In the genomic region with DNA sequence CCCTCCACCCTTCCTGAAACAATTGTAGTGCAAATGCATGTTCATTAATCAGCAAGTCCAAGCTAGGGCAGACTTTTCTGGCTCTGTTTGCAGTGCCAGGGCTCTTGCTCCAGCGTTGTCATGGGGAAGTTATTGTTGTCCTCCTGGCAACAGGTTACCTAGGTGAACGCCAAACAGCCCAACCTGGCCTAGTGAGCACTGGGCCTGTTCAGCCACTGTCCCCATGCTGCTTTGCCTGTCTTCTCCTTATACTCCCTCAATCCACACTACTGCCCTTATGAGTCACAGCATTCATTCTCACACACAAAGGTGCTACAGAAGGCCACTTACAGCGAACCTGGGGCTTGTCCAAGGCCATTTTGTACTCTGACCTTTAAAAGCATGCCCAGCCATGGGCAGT, we compare ENCODE assay signal across 1 cellular context.
TF ChIP-seq lines count a peak whose summit lies in the region.

No MANE protein-coding gene starts in this region.

TF ChIP-seq in GM23338, 12 proteins besides CTCF, POLR2A, EP300 and RAD21 (continued from another document):
- TF ChIP-seq, protein P1, sequence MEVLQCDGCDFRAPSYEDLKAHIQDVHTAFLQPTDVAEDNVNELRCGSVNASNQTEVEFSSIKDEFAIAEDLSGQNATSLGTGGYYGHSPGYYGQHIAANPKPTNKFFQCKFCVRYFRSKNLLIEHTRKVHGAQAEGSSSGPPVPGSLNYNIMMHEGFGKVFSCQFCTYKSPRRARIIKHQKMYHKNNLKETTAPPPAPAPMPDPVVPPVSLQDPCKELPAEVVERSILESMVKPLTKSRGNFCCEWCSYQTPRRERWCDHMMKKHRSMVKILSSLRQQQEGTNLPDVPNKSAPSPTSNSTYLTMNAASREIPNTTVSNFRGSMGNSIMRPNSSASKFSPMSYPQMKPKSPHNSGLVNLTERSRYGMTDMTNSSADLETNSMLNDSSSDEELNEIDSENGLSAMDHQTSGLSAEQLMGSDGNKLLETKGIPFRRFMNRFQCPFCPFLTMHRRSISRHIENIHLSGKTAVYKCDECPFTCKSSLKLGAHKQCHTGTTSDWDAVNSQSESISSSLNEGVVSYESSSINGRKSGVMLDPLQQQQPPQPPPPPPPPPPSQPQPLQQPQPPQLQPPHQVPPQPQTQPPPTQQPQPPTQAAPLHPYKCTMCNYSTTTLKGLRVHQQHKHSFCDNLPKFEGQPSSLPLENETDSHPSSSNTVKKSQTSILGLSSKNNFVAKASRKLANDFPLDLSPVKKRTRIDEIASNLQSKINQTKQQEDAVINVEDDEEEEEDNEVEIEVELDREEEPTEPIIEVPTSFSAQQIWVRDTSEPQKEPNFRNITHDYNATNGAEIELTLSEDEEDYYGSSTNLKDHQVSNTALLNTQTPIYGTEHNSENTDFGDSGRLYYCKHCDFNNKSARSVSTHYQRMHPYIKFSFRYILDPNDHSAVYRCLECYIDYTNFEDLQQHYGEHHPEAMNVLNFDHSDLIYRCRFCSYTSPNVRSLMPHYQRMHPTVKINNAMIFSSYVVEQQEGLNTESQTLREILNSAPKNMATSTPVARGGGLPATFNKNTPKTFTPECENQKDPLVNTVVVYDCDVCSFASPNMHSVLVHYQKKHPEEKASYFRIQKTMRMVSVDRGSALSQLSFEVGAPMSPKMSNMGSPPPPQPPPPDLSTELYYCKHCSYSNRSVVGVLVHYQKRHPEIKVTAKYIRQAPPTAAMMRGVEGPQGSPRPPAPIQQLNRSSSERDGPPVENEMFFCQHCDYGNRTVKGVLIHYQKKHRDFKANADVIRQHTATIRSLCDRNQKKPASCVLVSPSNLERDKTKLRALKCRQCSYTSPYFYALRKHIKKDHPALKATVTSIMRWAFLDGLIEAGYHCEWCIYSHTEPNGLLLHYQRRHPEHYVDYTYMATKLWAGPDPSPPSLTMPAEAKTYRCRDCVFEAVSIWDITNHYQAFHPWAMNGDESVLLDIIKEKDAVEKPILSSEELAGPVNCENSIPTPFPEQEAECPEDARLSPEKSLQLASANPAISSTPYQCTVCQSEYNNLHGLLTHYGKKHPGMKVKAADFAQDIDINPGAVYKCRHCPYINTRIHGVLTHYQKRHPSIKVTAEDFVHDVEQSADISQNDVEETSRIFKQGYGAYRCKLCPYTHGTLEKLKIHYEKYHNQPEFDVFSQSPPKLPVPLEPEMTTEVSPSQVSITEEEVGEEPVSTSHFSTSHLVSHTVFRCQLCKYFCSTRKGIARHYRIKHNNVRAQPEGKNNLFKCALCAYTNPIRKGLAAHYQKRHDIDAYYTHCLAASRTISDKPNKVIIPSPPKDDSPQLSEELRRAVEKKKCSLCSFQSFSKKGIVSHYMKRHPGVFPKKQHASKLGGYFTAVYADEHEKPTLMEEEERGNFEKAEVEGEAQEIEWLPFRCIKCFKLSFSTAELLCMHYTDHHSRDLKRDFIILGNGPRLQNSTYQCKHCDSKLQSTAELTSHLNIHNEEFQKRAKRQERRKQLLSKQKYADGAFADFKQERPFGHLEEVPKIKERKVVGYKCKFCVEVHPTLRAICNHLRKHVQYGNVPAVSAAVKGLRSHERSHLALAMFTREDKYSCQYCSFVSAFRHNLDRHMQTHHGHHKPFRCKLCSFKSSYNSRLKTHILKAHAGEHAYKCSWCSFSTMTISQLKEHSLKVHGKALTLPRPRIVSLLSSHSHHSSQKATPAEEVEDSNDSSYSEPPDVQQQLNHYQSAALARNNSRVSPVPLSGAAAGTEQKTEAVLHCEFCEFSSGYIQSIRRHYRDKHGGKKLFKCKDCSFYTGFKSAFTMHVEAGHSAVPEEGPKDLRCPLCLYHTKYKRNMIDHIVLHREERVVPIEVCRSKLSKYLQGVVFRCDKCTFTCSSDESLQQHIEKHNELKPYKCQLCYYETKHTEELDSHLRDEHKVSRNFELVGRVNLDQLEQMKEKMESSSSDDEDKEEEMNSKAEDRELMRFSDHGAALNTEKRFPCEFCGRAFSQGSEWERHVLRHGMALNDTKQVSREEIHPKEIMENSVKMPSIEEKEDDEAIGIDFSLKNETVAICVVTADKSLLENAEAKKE (CRISPR knock-in tag; IDR thresholded peaks at IDR 0.05) = no peak
- TF ChIP-seq STAT1 (IDR thresholded peaks at IDR 0.05; ENCODE audit: unreplicated experiment) = no peak
